In the genomic region with DNA sequence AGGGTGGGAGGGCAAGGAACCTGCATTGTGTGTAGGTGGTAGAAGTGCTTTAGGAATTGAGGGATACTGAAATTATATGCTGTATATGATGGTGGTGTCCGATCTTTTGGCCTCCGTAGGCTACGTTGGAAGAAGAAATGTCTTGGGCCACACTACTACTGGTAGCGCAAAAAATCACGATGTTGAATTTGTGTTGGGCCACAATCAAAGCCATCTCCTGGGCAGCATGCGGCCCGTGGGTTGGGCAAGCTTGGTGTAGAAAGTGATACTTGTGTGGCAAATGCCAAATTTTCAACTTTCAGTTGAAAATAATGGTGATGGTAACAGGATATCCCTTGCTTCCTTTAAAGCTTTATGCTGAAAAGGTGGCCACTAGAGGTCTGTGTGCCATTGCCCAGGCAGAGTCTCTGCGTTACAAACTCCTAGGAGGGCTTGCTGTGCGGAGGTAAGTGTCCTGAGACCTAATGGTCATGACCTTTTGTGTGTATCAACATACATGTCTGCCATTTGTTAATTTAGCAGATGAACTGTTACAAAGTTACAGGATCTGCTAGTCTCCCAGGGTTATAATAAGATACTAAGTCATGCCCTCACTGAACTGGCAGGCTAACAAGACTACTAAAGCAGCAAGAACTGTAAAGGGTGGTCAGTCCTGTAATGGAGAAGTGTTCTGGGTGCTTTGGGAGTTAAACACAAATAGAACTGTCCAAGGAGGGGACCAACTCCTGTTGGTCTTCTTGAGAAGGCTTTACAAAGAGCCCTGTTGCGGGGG, we compare ENCODE assay signal across 12 cellular contexts. TPM values are rescaled to one million over a fixed set of nuclear protein-coding genes. Genes with fewer than 3 reads are reported as not detected.
DNase-seq lines count a peak whose midpoint lies in the region; ATAC-seq and TF ChIP-seq lines count a peak whose summit lies in the region.
"Had no signal": no experiment of that assay in that cellular context is flagged by ENCODE, and none has a peak within 500 bp of the region (broad histone marks: within the 10 kb centered on the region; RNA-seq: fewer than 3 reads in every experiment).

No MANE protein-coding gene starts in this region.

- no peak for TF ChIP-seq CTCF in fibroblast of lung (conservative IDR thresholded peaks at IDR 0.05 in 1 of 2, IDR thresholded peaks at IDR 0.05 in 1 of 2; ENCODE audit: low read depth in 1 of 2, low read length in 2 of 2)

- peaks cover 22% of the 10 kb centered on the region for H3K36me3 ChIP-seq in fibroblast of lung (ENCODE audit: control insufficient read depth, insufficient read depth, low read length)

- intact Hi-C loops in activated naive CD4-positive, alpha-beta T cell treated with anti-CD3 and anti-CD28 coated beads for 36 hours (cut with micrococcal nuclease), result no loop called here

- peaks cover 22% of the 10 kb centered on the region for H3K4me1 ChIP-seq in fibroblast of lung (ENCODE audit: control insufficient read depth, extremely low read depth, insufficient read depth, low read length)

- peaks cover 59% of the 10 kb centered on the region for H3K4me1 Mint-ChIP-seq in activated naive CD4-positive, alpha-beta T cell treated with anti-CD3 and anti-CD28 coated beads for 36 hours (ENCODE audit: low read depth)
- H3K4me1 Mint-ChIP-seq in T-helper 17 cell, result peaks cover 46% of the 10 kb centered on the region
- peaks cover 52% of the 10 kb centered on the region for H3K4me1 Mint-ChIP-seq in stimulated activated effector memory CD8-positive, alpha-beta T cell treated with anti-CD3 and anti-CD28 coated beads, Interleukin-12 subunit alpha, Interleukin-12 subunit beta, amount 100 ng/mL, for 72 hours

- H3K4me2 ChIP-seq in fibroblast of lung (ENCODE audit: extremely low read depth, insufficient read depth, low read length), result peak overlapping the region; percentile 81

- no peak overlapping the region for H2AFZ ChIP-seq in fibroblast of lung (ENCODE audit: low read length)

- no peak for ATAC-seq in T-helper 17 cell
- ATAC-seq in stimulated activated effector memory CD8-positive, alpha-beta T cell treated with anti-CD3 and anti-CD28 coated beads, Interleukin-12 subunit alpha, Interleukin-12 subunit beta, amount 100 ng/mL, for 72 hours, result no peak
- no peak for ATAC-seq in HG02571 (IDR thresholded peaks at IDR 0.05; ENCODE audit: unreplicated experiment)

- no peak overlapping the region for H3K27ac ChIP-seq in fibroblast of lung (ENCODE audit: insufficient read depth, low read length)
- H3K27ac ChIP-seq: testis had no signal

- no peaks in the 10 kb centered on the region for H3K27me3 ChIP-seq in fibroblast of lung (ENCODE audit: control insufficient read depth, insufficient read depth, low read length)
- H3K27me3 ChIP-seq: testis had no signal

- H3K36me3 Mint-ChIP-seq in activated naive CD4-positive, alpha-beta T cell treated with anti-CD3 and anti-CD28 coated beads for 36 hours (ENCODE audit: low read depth), result peaks cover 73% of the 10 kb centered on the region
- peaks cover 14% of the 10 kb centered on the region for H3K36me3 Mint-ChIP-seq in T-helper 17 cell (ENCODE audit: low read depth)
- H3K36me3 Mint-ChIP-seq in stimulated activated effector memory CD8-positive, alpha-beta T cell treated with anti-CD3 and anti-CD28 coated beads, Interleukin-12 subunit alpha, Interleukin-12 subunit beta, amount 100 ng/mL, for 72 hours, result peaks cover 82% of the 10 kb centered on the region

- H3K4me3 Mint-ChIP-seq in activated naive CD4-positive, alpha-beta T cell treated with anti-CD3 and anti-CD28 coated beads for 36 hours, result peak overlapping the region; percentile 92
- peak overlapping the region; percentile 78 for H3K4me3 Mint-ChIP-seq in T-helper 17 cell
- peak overlapping the region; percentile 99 for H3K4me3 Mint-ChIP-seq in stimulated activated effector memory CD8-positive, alpha-beta T cell treated with anti-CD3 and anti-CD28 coated beads, Interleukin-12 subunit alpha, Interleukin-12 subunit beta, amount 100 ng/mL, for 72 hours

- H3K9me3 Mint-ChIP-seq in activated naive CD4-positive, alpha-beta T cell treated with anti-CD3 and anti-CD28 coated beads for 36 hours, result no peaks in the 10 kb centered on the region
- H3K9me3 Mint-ChIP-seq in stimulated activated effector memory CD8-positive, alpha-beta T cell treated with anti-CD3 and anti-CD28 coated beads, Interleukin-12 subunit alpha, Interleukin-12 subunit beta, amount 100 ng/mL, for 72 hours, result no peaks in the 10 kb centered on the region

- H3K27me3 Mint-ChIP-seq in activated naive CD4-positive, alpha-beta T cell treated with anti-CD3 and anti-CD28 coated beads for 36 hours (ENCODE audit: low read depth), result no peaks in the 10 kb centered on the region
- H3K27me3 Mint-ChIP-seq in T-helper 17 cell, result no peaks in the 10 kb centered on the region

- peaks cover 62% of the 10 kb centered on the region for H3K79me2 ChIP-seq in fibroblast of lung (ENCODE audit: control insufficient read depth, insufficient read depth, low read length)

- H3K9ac ChIP-seq in fibroblast of lung (ENCODE audit: insufficient read depth, low read length), result no peak overlapping the region

- CTCF ChIA-PET in activated naive CD4-positive, alpha-beta T cell treated with anti-CD3 and anti-CD28 coated beads for 36 hours (lab: Charles Lee), result interaction anchor here (0.9 kb wide), 1 partner anchor 126 kb away, joined by 3 read pairs; no protein-coding TSS in a partner anchor

- H3K9me3 ChIP-seq in T-helper 17 cell (ENCODE audit: control insufficient read depth, low read length, poor library complexity, severe bottlenecking) (no peaks in the 10 kb centered on the region), fibroblast of lung (ENCODE audit: control insufficient read depth, insufficient read depth, low read depth, low read length) (no peaks in the 10 kb centered on the region)
- H3K9me3 ChIP-seq: testis had no signal

- H3K4me3 ChIP-seq in fibroblast of lung (replicated peaks in 1 of 4; ENCODE audit: control extremely low read depth in 1 of 4, insufficient read depth in 1 of 4, low read depth in 3 of 4, low read length in 4 of 4), result peak overlapping the region in 3 of 4 experiments; percentile 3 to 96 (median 95)
- H3K4me3 ChIP-seq: testis had no signal

- DNase-seq in activated naive CD4-positive, alpha-beta T cell treated with anti-CD3 and anti-CD28 coated beads for 36 hours, result no peak
- no peak for DNase-seq in activated naive CD4-positive, alpha-beta T cell (lab: John Stamatoyannopoulos, UW)
- no peak for DNase-seq in T-helper 17 cell
- DNase-seq in fibroblast of lung (ENCODE audit: low read depth in 2 of 2), result no peak
- no peak for DNase-seq in stimulated activated effector memory CD8-positive, alpha-beta T cell treated with anti-CD3 and anti-CD28 coated beads, Interleukin-12 subunit alpha, Interleukin-12 subunit beta, amount 100 ng/mL, for 72 hours (ENCODE audit: low spot score in 2 of 2)
- no peak for DNase-seq in NCI-H146 treated with DMSO at 0.1 percent for 48 hours (lab: John Stamatoyannopoulos, UW; ENCODE audit: unreplicated experiment)
- DNase-seq in AML-193 (lab: John Stamatoyannopoulos, UW), result no peak
- DNase-seq: DMS153, foreskin fibroblast, NCI-H2227 treated with DMSO at 0.1 percent for 48 hours, testis had no signal

- H3K27ac Mint-ChIP-seq in activated naive CD4-positive, alpha-beta T cell treated with anti-CD3 and anti-CD28 coated beads for 36 hours, result peak overlapping the region; percentile 92
- peak overlapping the region; percentile 98 for H3K27ac Mint-ChIP-seq in T-helper 17 cell
- peak overlapping the region; percentile 100 for H3K27ac Mint-ChIP-seq in stimulated activated effector memory CD8-positive, alpha-beta T cell treated with anti-CD3 and anti-CD28 coated beads, Interleukin-12 subunit alpha, Interleukin-12 subunit beta, amount 100 ng/mL, for 72 hours

- no peaks in the 10 kb centered on the region for H4K20me1 ChIP-seq in fibroblast of lung (ENCODE audit: control insufficient read depth, extremely low read depth, insufficient read depth, low read length)

RNA-seq across cellular contexts. Expression of a gene that starts 2.9 kb away (rescaled TPM):
- total RNA-seq in activated naive CD4-positive, alpha-beta T cell treated with anti-CD3 and anti-CD28 coated beads for 36 hours, result 1,000 to 10,000 TPM; 5,069 to 5,116 TPM
- 1,000 to 10,000 TPM; 4,448 to 4,546 TPM for total RNA-seq in T-helper 17 cell
- total RNA-seq in fibroblast of lung, result 1,593 and 2,352 TPM in 2 replicates
- polyA plus RNA-seq in fibroblast of lung, result 3,359 and 3,446 TPM in 2 replicates
- polyA plus RNA-seq in fibroblast of lung (2012), result 2,516 and 2,861 TPM in 2 replicates
- polyA minus RNA-seq in fibroblast of lung (ENCODE audit: low replicate concordance), result 1,972 and 3,395 TPM in 2 replicates

RNA-seq across cellular contexts. Expression of a gene that starts 30.8 kb away (rescaled TPM):
- under 1 TPM; 0.14 to 0.17 TPM for total RNA-seq in activated naive CD4-positive, alpha-beta T cell treated with anti-CD3 and anti-CD28 coated beads for 36 hours
- 1 to 10 TPM; 1.3 to 3.1 TPM for total RNA-seq in T-helper 17 cell
- 1.3 and 1.8 TPM in 2 replicates for total RNA-seq in fibroblast of lung
- polyA plus RNA-seq in fibroblast of lung, result 0.42 and 0.66 TPM in 2 replicates
- polyA plus RNA-seq in fibroblast of lung (2012), result 1.0 and 1.5 TPM in 2 replicates
- polyA minus RNA-seq in fibroblast of lung (ENCODE audit: low replicate concordance), result 0.20 and 2.1 TPM in 2 replicates

RNA-seq across cellular contexts. Expression of a gene that starts 50.7 kb away (rescaled TPM):
- total RNA-seq in activated naive CD4-positive, alpha-beta T cell treated with anti-CD3 and anti-CD28 coated beads for 36 hours, result 10 to 100 TPM; 15.7 to 16.6 TPM
- total RNA-seq in T-helper 17 cell (10 to 100 TPM; 26.3 to 39.6 TPM), fibroblast of lung (4.3 and 6.2 TPM in 2 replicates)
- 9.8 and 18.9 TPM in 2 replicates for polyA plus RNA-seq in fibroblast of lung
- 7.1 and 16.6 TPM in 2 replicates for polyA plus RNA-seq in fibroblast of lung (2012)
- 29.2 and 42.7 TPM in 2 replicates for polyA minus RNA-seq in fibroblast of lung (ENCODE audit: low replicate concordance)
